ENCODE assay signal across 3 cellular contexts in genomic region chr18:61062241-61062640, GRCh38.
"Had no signal": no experiment of that assay in that cellular context is flagged by ENCODE, and none has a peak within 500 bp of the region (broad histone marks: within the 10 kb centered on the region; RNA-seq: fewer than 3 reads in every experiment).

No MANE protein-coding gene starts in this region.

- H3K4me3 ChIP-seq: GM12878 had no signal

- DNase-seq: GDM1, GF-D8 had no signal

- ATAC-seq: GM12878 had no signal
